ENCODE assay signal across 11 cellular contexts in genomic region chr20:43188234-43188653, GRCh38. TPM values are rescaled to one million over a fixed set of nuclear protein-coding genes. Genes with fewer than 3 reads are reported as not detected.
DNase-seq lines count a peak whose midpoint lies in the region; ATAC-seq, FAIRE-seq and TF ChIP-seq lines count a peak whose summit lies in the region.
"Had no signal": no experiment of that assay in that cellular context is flagged by ENCODE, and none has a peak within 500 bp of the region (broad histone marks: within the 10 kb centered on the region; RNA-seq: fewer than 3 reads in every experiment).

No MANE protein-coding gene starts in this region.

- no peak overlapping the region for H3K27ac Mint-ChIP-seq in MCF 10A (ENCODE audit: low read depth, unreplicated experiment)
- H3K27ac Mint-ChIP-seq in activated T-helper 1 cell treated with anti-CD3 and anti-CD28 coated beads, Interleukin-12 subunit alpha, Interleukin-12 subunit beta, Interleukin-2, Interleukin-4 antibody, amounts not matched to agents 30 ng/mL and 10 ng/mL and 1 ng/mL, durations not matched to agents 14 hours and 24 hours and 36 hours = peak overlapping the region; percentile 8
- H3K27ac Mint-ChIP-seq in type B pancreatic cell = no peak overlapping the region

- in situ Hi-C loops in mammary epithelial cell (cut with MboI; ENCODE audit: low sequenced_read_pairs in 2 of 2) = loop anchor here in 1 of 2 donors (25.0 kb wide), 1 partner anchor 1451 kb away; no protein-coding TSS in a partner anchor
- in situ Hi-C loops in HepG2 (cut with HindIII; ENCODE audit: extremely low pct_ligation_motif_present, low pct_unique_long_range_greater_than_20kb) = no loop called here

- no peak overlapping the region for H3K4me3 ChIP-seq in mammary epithelial cell (replicated peaks in 1 of 3; ENCODE audit: insufficient read depth in 1 of 3, low read depth in 2 of 3, low read length in 3 of 3)
- no peak overlapping the region for H3K4me3 ChIP-seq in HepG2 (replicated peaks in 1 of 3; ENCODE audit: insufficient read depth in 1 of 3, low read depth in 2 of 3, low read length in 3 of 3)
- peak overlapping the region in 1 of 2 experiments; percentile 44 for H3K4me3 ChIP-seq in mesenchymal stem cell (ENCODE audit: insufficient read depth in 1 of 2, low read depth in 1 of 2, low read length in 2 of 2)

- H3K27ac ChIP-seq in mammary epithelial cell (ENCODE audit: insufficient read depth, low read depth, low read length) = no peak overlapping the region
- no peak overlapping the region for H3K27ac ChIP-seq in HepG2 (ENCODE audit: extremely low read length, insufficient read depth, low read length)
- no peak overlapping the region for H3K27ac ChIP-seq in mesenchymal stem cell (ENCODE audit: low read length, poor library complexity, severe bottlenecking)

- no peak overlapping the region for H2AK5ac ChIP-seq in mesenchymal stem cell (ENCODE audit: low read length, severe bottlenecking)

- dilution Hi-C loops in mammary epithelial cell (cut with HindIII; ENCODE audit: low sequenced_read_pairs) = no loop called here

- no peak for DNase-seq in MCF 10A (ENCODE audit: unreplicated experiment)
- DNase-seq in mammary epithelial cell = no peak
- no peak for DNase-seq in activated T-helper 1 cell treated with anti-CD3 and anti-CD28 coated beads, Interleukin-12 subunit alpha, Interleukin-12 subunit beta, Interleukin-2, Interleukin-4 antibody, amounts not matched to agents 30 ng/mL and 10 ng/mL and 1 ng/mL, durations not matched to agents 14 hours and 24 hours and 36 hours (ENCODE audit: low spot score)
- no peak for DNase-seq in HepG2 (ENCODE audit: low spot score)
- DNase-seq in type B pancreatic cell (ENCODE audit: extremely low spot score, unreplicated experiment) = no peak
- no peak for DNase-seq in activated T-cell treated with anti-CD3 and anti-CD28 coated beads for 4 hours
- no peak for DNase-seq in glomerular visceral epithelial cell (ENCODE audit: extremely low spot score)
- no peak for DNase-seq in mesenchymal stem cell

- H4K91ac ChIP-seq in mesenchymal stem cell (ENCODE audit: low read length) = no peak overlapping the region

- ATAC-seq in HepG2 = no peak

- no peaks in the 10 kb centered on the region for H3K9me3 Mint-ChIP-seq in MCF 10A (ENCODE audit: unreplicated experiment)
- H3K9me3 Mint-ChIP-seq in activated T-helper 1 cell treated with anti-CD3 and anti-CD28 coated beads, Interleukin-12 subunit alpha, Interleukin-12 subunit beta, Interleukin-2, Interleukin-4 antibody, amounts not matched to agents 30 ng/mL and 10 ng/mL and 1 ng/mL, durations not matched to agents 14 hours and 24 hours and 36 hours = no peaks in the 10 kb centered on the region
- H3K9me3 Mint-ChIP-seq in type B pancreatic cell = no peaks in the 10 kb centered on the region

- no peak overlapping the region for H3K4me2 ChIP-seq in mammary epithelial cell (ENCODE audit: insufficient read depth, low read depth, low read length)
- H3K4me2 ChIP-seq in HepG2 (ENCODE audit: low read depth, low read length) = no peak overlapping the region
- H3K4me2 ChIP-seq in mesenchymal stem cell (ENCODE audit: low read length, poor library complexity, severe bottlenecking) = no peak overlapping the region

- H2BK5ac ChIP-seq in mesenchymal stem cell (ENCODE audit: low read depth, low read length, poor library complexity, severe bottlenecking) = no peak overlapping the region

- H4K20me1 ChIP-seq in mammary epithelial cell (ENCODE audit: insufficient read depth, low read length) (no peaks in the 10 kb centered on the region), HepG2 (ENCODE audit: insufficient read depth, low read length) (no peaks in the 10 kb centered on the region; the same call in 1 of the 2 replicates)

- H2AFZ ChIP-seq in mammary epithelial cell (ENCODE audit: low read depth, low read length) (no peak overlapping the region), HepG2 (ENCODE audit: low read length) (no peak overlapping the region), mesenchymal stem cell (ENCODE audit: low read depth, low read length) (no peak overlapping the region)

- H3K4me3 Mint-ChIP-seq in MCF 10A (ENCODE audit: unreplicated experiment) (peak overlapping the region; percentile 15), type B pancreatic cell (peak overlapping the region; percentile 82)
- H3K4me3 Mint-ChIP-seq in activated T-helper 1 cell treated with anti-CD3 and anti-CD28 coated beads, Interleukin-12 subunit alpha, Interleukin-12 subunit beta, Interleukin-2, Interleukin-4 antibody, amounts not matched to agents 30 ng/mL and 10 ng/mL and 1 ng/mL, durations not matched to agents 14 hours and 24 hours and 36 hours = no peak overlapping the region

- TF ChIP-seq POLR2A in HepG2 (IDR thresholded peaks at IDR 0.05; ENCODE audit: insufficient read depth in 1 of 2, low read depth in 2 of 2, low read length in 2 of 2) = no peak

- H4K8ac ChIP-seq in mesenchymal stem cell (ENCODE audit: low read length) = no peak overlapping the region

- no peak for FAIRE-seq in HepG2 (lab: Jason Lieb, UNC)

- TF ChIP-seq EP300 in HepG2 (IDR thresholded peaks at IDR 0.05; ENCODE audit: low read depth in 2 of 2, low read length in 2 of 2) (no peak), HepG2 (CRISPR knock-in tag; IDR thresholded peaks at IDR 0.05; ENCODE audit: borderline replicate concordance) (no peak)

- TF ChIP-seq RAD21 in HepG2 (CRISPR knock-in tag; IDR thresholded peaks at IDR 0.05) = no peak

- CTCF ChIA-PET in MCF 10A (lab: Yijun Ruan, JAX) = interaction anchor here (0.5 to 7.4 kb wide), 36 partner anchors 8 to 1675 kb away, joined by 3 to 84 read pairs (median 4); no protein-coding TSS in a partner anchor
- CTCF ChIA-PET in mammary epithelial cell (lab: Charles Lee; ENCODE audit: low non-redundant PET) = interaction anchor here (0.7 kb wide), 1 partner anchor 216 kb away, joined by 3 read pairs; no protein-coding TSS in a partner anchor
- CTCF ChIA-PET in HepG2 (lab: Yijun Ruan, JAX; ENCODE audit: low intra/inter-chr PET ratio, low total read pairs) = interaction anchor here (0.9 to 2.6 kb wide), 7 partner anchors 658 to 1490 kb away, joined by 3 to 30 read pairs (median 6); no protein-coding TSS in a partner anchor

- H3K4me1 ChIP-seq in mammary epithelial cell (ENCODE audit: insufficient read depth, low read length) (no peaks in the 10 kb centered on the region), HepG2 (ENCODE audit: insufficient read depth, low read length) (no peaks in the 10 kb centered on the region), mesenchymal stem cell (ENCODE audit: control insufficient read depth, insufficient read depth, low read depth, low read length) (peaks cover 3% of the 10 kb centered on the region)

- peaks cover 8% of the 10 kb centered on the region for H3K4me1 Mint-ChIP-seq in MCF 10A (ENCODE audit: insufficient read depth, unreplicated experiment)
- no peaks in the 10 kb centered on the region for H3K4me1 Mint-ChIP-seq in activated T-helper 1 cell treated with anti-CD3 and anti-CD28 coated beads, Interleukin-12 subunit alpha, Interleukin-12 subunit beta, Interleukin-2, Interleukin-4 antibody, amounts not matched to agents 30 ng/mL and 10 ng/mL and 1 ng/mL, durations not matched to agents 14 hours and 24 hours and 36 hours (ENCODE audit: low read depth)
- H3K4me1 Mint-ChIP-seq in type B pancreatic cell (ENCODE audit: unreplicated experiment) = peaks cover 7% of the 10 kb centered on the region

- no peak overlapping the region for H3K18ac ChIP-seq in mesenchymal stem cell (ENCODE audit: low read depth in 1 of 2, low read length in 2 of 2)

- WGBS in mammary epithelial cell (ENCODE audit: low coverage, missing lambda C conversion rate) = 1% methylated on average over 13 of the region's 16 CpGs
- 11% methylated on average over 16 of the region's 16 CpGs for WGBS in HepG2 (ENCODE audit: low lambda C conversion rate)
- 6% methylated on average over 14 of the region's 16 CpGs for WGBS in mesenchymal stem cell

- no peaks in the 10 kb centered on the region for H3K79me1 ChIP-seq in mesenchymal stem cell (replicated peaks; ENCODE audit: low read length, poor library complexity, severe bottlenecking)

- BruUV-seq in MCF 10A (replicated peaks; lab: Mats Ljungman, UMichigan) (no TSS peak), mammary epithelial cell (replicated peaks; lab: Mats Ljungman, UMichigan) (no TSS peak), HepG2 (replicated peaks; lab: Mats Ljungman, UMichigan) (no TSS peak)

- no peak overlapping the region for H3K14ac ChIP-seq in mesenchymal stem cell (ENCODE audit: low read length in 2 of 2)

- POLR2A ChIA-PET in MCF 10A (lab: Yijun Ruan, JAX) (no interaction called here), HepG2 (lab: Yijun Ruan, JAX) (no interaction called here)

- no peak overlapping the region for H3K9ac ChIP-seq in mammary epithelial cell (ENCODE audit: insufficient read depth, low read length)
- H3K9ac ChIP-seq in HepG2 (ENCODE audit: insufficient read depth, low read depth, low read length) = no peak overlapping the region
- no peak overlapping the region for H3K9ac ChIP-seq in mesenchymal stem cell (ENCODE audit: low read length)

- no peak overlapping the region for H3K4ac ChIP-seq in mesenchymal stem cell (ENCODE audit: low read depth in 1 of 2, low read length in 2 of 2)

- intact Hi-C loops in MCF 10A (cut with micrococcal nuclease) = loop anchor here (5.0 to 10.0 kb wide), 2 partner anchors 219 to 1293 kb away; no protein-coding TSS in a partner anchor
- intact Hi-C loops in mammary epithelial cell (cut with micrococcal nuclease) = loop anchor here (5.0 to 10.0 kb wide), 2 partner anchors 1303 to 1846 kb away; partner anchors contain the start of gene LPIN3
- intact Hi-C loops in activated T-helper 1 cell treated with anti-CD3 and anti-CD28 coated beads, Interleukin-12 subunit alpha, Interleukin-12 subunit beta, Interleukin-2, Interleukin-4 antibody, amounts not matched to agents 30 ng/mL and 10 ng/mL and 1 ng/mL, durations not matched to agents 14 hours and 24 hours and 36 hours (cut with micrococcal nuclease) = no loop called here
- intact Hi-C loops in HepG2 (cut with micrococcal nuclease; ENCODE audit: unreplicated experiment) = no loop called here

- H3K27me3 ChIP-seq in mammary epithelial cell (ENCODE audit: insufficient read depth, low read length) = peaks cover 14% of the 10 kb centered on the region
- H3K27me3 ChIP-seq in HepG2 (ENCODE audit: control insufficient read depth in 1 of 2, insufficient read depth in 2 of 2, low read length in 2 of 2) = peaks cover 9 to 51% of the 10 kb centered on the region in 2 experiments; a peak in 3 of 5 replicates
- H3K27me3 ChIP-seq in mesenchymal stem cell (ENCODE audit: control insufficient read depth in 1 of 2, insufficient read depth in 1 of 2, low read length in 2 of 2) = peaks cover 36 to 44% of the 10 kb centered on the region in 2 experiments

- H3K9me3 ChIP-seq in mammary epithelial cell (replicated peaks; ENCODE audit: insufficient read depth, low read length) (peaks cover 3% of the 10 kb centered on the region), HepG2 (ENCODE audit: low read length) (no peaks in the 10 kb centered on the region), mesenchymal stem cell (ENCODE audit: control insufficient read depth, low read length) (no peaks in the 10 kb centered on the region)

- no peak overlapping the region for H2BK120ac ChIP-seq in mesenchymal stem cell (ENCODE audit: low read depth, low read length)

- H3K27me3 Mint-ChIP-seq in MCF 10A (ENCODE audit: insufficient read depth, unreplicated experiment) = peaks cover 24% of the 10 kb centered on the region
- peaks cover 35% of the 10 kb centered on the region for H3K27me3 Mint-ChIP-seq in activated T-helper 1 cell treated with anti-CD3 and anti-CD28 coated beads, Interleukin-12 subunit alpha, Interleukin-12 subunit beta, Interleukin-2, Interleukin-4 antibody, amounts not matched to agents 30 ng/mL and 10 ng/mL and 1 ng/mL, durations not matched to agents 14 hours and 24 hours and 36 hours (ENCODE audit: insufficient read depth)
- H3K27me3 Mint-ChIP-seq in type B pancreatic cell = peaks cover 79% of the 10 kb centered on the region

- H3K36me3 ChIP-seq in mammary epithelial cell (ENCODE audit: insufficient read depth, low read length) (no peaks in the 10 kb centered on the region), HepG2 (replicated peaks in 1 of 2; ENCODE audit: control insufficient read depth in 1 of 2, insufficient read depth in 2 of 2, low read length in 2 of 2) (no peaks in the 10 kb centered on the region), mesenchymal stem cell (ENCODE audit: control insufficient read depth in 1 of 2, insufficient read depth in 2 of 2, low read depth in 1 of 2, low read length in 2 of 2) (no peaks in the 10 kb centered on the region)

- H3K23ac ChIP-seq in mesenchymal stem cell (ENCODE audit: low read length in 2 of 2) = no peak overlapping the region

- no peak overlapping the region for H2BK15ac ChIP-seq in mesenchymal stem cell (ENCODE audit: low read depth, poor library complexity, severe bottlenecking)

- TF ChIP-seq CTCF in MCF 10A (IDR thresholded peaks at IDR 0.05; ENCODE audit: unreplicated experiment) (no peak), mammary epithelial cell (conservative IDR thresholded peaks at IDR 0.05 in 1 of 2, IDR thresholded peaks at IDR 0.05 in 1 of 2; ENCODE audit: extremely low read depth in 1 of 2, insufficient read depth in 1 of 2, low read depth in 1 of 2, low read length in 2 of 2) (no peak), HepG2 (CRISPR knock-in tag; IDR thresholded peaks at IDR 0.05) (no peak), type B pancreatic cell (conservative IDR thresholded peaks at IDR 0.05) (no peak)

- no peak overlapping the region for H2BK12ac ChIP-seq in mesenchymal stem cell (ENCODE audit: low read length in 2 of 2)

- no peaks in the 10 kb centered on the region for H3K36me3 Mint-ChIP-seq in MCF 10A (ENCODE audit: insufficient read depth, unreplicated experiment)
- H3K36me3 Mint-ChIP-seq in activated T-helper 1 cell treated with anti-CD3 and anti-CD28 coated beads, Interleukin-12 subunit alpha, Interleukin-12 subunit beta, Interleukin-2, Interleukin-4 antibody, amounts not matched to agents 30 ng/mL and 10 ng/mL and 1 ng/mL, durations not matched to agents 14 hours and 24 hours and 36 hours (ENCODE audit: low read depth) = no peaks in the 10 kb centered on the region
- H3K36me3 Mint-ChIP-seq in type B pancreatic cell = no peaks in the 10 kb centered on the region

- H3K79me2 ChIP-seq in mammary epithelial cell (ENCODE audit: insufficient read depth, low read length) (no peaks in the 10 kb centered on the region), HepG2 (ENCODE audit: insufficient read depth, low read length) (no peaks in the 10 kb centered on the region)

RNA-seq across cellular contexts. Expression of gene PTPRT, which starts 1.5 kb away (rescaled TPM):
- total RNA-seq in MCF 10A (2022) (not detected in 2 replicates), mammary epithelial cell (under 1 TPM in 1 of 2 donors, not detected in 1; 0.17 TPM), HepG2 (2016; rRNA removed; fragmentation: Illumina TruSeq; extraction: Trizol) (0.09 TPM in 1 of 2 replicates, not detected in the other), type B pancreatic cell (ENCODE audit: low replicate concordance) (5.8 and 7.0 TPM in 2 replicates)
- polyA plus RNA-seq in mammary epithelial cell (not detected), HepG2 (2011; rRNA removed) (under 0.01 TPM in 2 replicates)
- not detected for polyA minus RNA-seq in mammary epithelial cell
- total RNA-seq in activated T-helper 1 cell treated with anti-CD3 and anti-CD28 coated beads, Interleukin-12 subunit alpha, Interleukin-12 subunit beta, Interleukin-2, Interleukin-4 antibody, amounts not matched to agents 30 ng/mL and 10 ng/mL and 1 ng/mL, durations not matched to agents 14 hours and 24 hours and 36 hours = not detected in 2 replicates
- not detected in 2 replicates for total RNA-seq in HepG2 (2016; cell fraction: cytosol; rRNA removed; fragmentation: Illumina TruSeq; extraction: Trizol; ENCODE audit: low read depth)
- 0.09 TPM in 1 of 2 replicates, not detected in the other for total RNA-seq in HepG2 (2016; cell fraction: insoluble cytoplasmic fraction; rRNA removed; fragmentation: Illumina TruSeq; extraction: Trizol)
- not detected in 2 replicates for total RNA-seq in HepG2 (2016; cell fraction: membrane; rRNA removed; fragmentation: Illumina TruSeq; extraction: Trizol)
- total RNA-seq in HepG2 (2016; cell fraction: nucleus; rRNA removed; fragmentation: Illumina TruSeq; extraction: Trizol) = not detected in 2 replicates
- under 0.01 and 0.01 TPM in 2 replicates for polyA plus RNA-seq in HepG2 (2011; cell fraction: cytosol; rRNA removed)
- polyA plus RNA-seq in HepG2 (2011; cell fraction: nucleus; rRNA removed) = 0.02 and 0.07 TPM in 2 replicates
- polyA plus RNA-seq in HepG2 (2012) = 0.03 TPM in 1 of 2 replicates, not detected in the other
- not detected in 2 replicates for polyA plus RNA-seq in HepG2 (2016; cell fraction: cytosol; fragmentation: Illumina TruSeq; extraction: Trizol; ENCODE audit: low read depth)
- not detected in 2 replicates for polyA plus RNA-seq in HepG2 (2016; cell fraction: insoluble cytoplasmic fraction; fragmentation: Illumina TruSeq; extraction: Trizol; ENCODE audit: low read depth)
- not detected in 2 replicates for polyA plus RNA-seq in HepG2 (2016; cell fraction: membrane; fragmentation: Illumina TruSeq; extraction: Trizol; ENCODE audit: low read depth)
- polyA plus RNA-seq in HepG2 (2016; cell fraction: nucleus; fragmentation: Illumina TruSeq; extraction: Trizol; ENCODE audit: insufficient read depth, low read depth) = not detected in 2 replicates
- not detected in 2 replicates for polyA minus RNA-seq in HepG2 (2011; rRNA and poly(A)+ RNA removed; ENCODE audit: low replicate concordance)
- polyA minus RNA-seq in HepG2 (2011; cell fraction: cytosol; rRNA and poly(A)+ RNA removed) = not detected in 2 replicates
- 0.13 and 0.37 TPM in 2 replicates for polyA minus RNA-seq in HepG2 (2011; cell fraction: nucleus; rRNA and poly(A)+ RNA removed)
- polyA plus RNA-seq in mesenchymal stem cell (2013, experiment 1 of 2) = not detected
- polyA plus RNA-seq in mesenchymal stem cell (2013, experiment 2 of 2) = not detected
- total RNA-seq: IMR-90, lung microvascular endothelial cell, pulmonary artery endothelial cell had no signal
- polyA plus RNA-seq: IMR-90 had no signal

Comparison
In these comparisons a context has a peak if more than half of its experiments do, and no peak if none do; other contexts are left out.
1. intact Hi-C loops: an anchor here in MCF 10A (5.0 to 10.0 kb wide) and mammary epithelial cell (5.0 to 10.0 kb wide); none called in activated T-helper 1 cell treated with anti-CD3 and anti-CD28 coated beads, Interleukin-12 subunit alpha, Interleukin-12 subunit beta, Interleukin-2, Interleukin-4 antibody, amounts not matched to agents 30 ng/mL and 10 ng/mL and 1 ng/mL, durations not matched to agents 14 hours and 24 hours and 36 hours and HepG2.